1 cellular context compared by ENCODE assay signal in genomic region chr4:88284378-88285234, GRCh38.
A peak's percentile ranks its signal among the peaks of the same experiment; 100 is the strongest.
TF ChIP-seq lines count a peak whose summit lies in the region.

Gene PPM1K, minus strand, starts transcription at chr4:88284561. Its CDS starts 5,978 bp downstream, at chr4:88278583.

TF ChIP-seq in HEK293, 187 proteins besides CTCF, POLR2A, EP300 and RAD21 (continued from another document and continues in another):
- TF ChIP-seq PRDM6 (tag by site-specific recombination; IDR thresholded peaks at IDR 0.05) (no peak), ZNF510 (tag by site-specific recombination; IDR thresholded peaks at IDR 0.05; ENCODE audit: insufficient replicate concordance) (no peak), ZNF670 (tag by site-specific recombination; IDR thresholded peaks at IDR 0.05; ENCODE audit: low read depth) (no peak), ZNF10 (tag by site-specific recombination; IDR thresholded peaks at IDR 0.05) (no peak), TRIM28 (IDR thresholded peaks at IDR 0.05; ENCODE audit: borderline replicate concordance, low read length) (peak; percentile 85), GLI2 (tag by site-specific recombination; IDR thresholded peaks at IDR 0.05; ENCODE audit: borderline replicate concordance, low read depth) (no peak), ZNF423 (tag by site-specific recombination; IDR thresholded peaks at IDR 0.05) (peak; percentile 48; the same call in 1 of the 2 replicates), ZNF394 (tag by site-specific recombination; IDR thresholded peaks at IDR 0.05; ENCODE audit: borderline replicate concordance) (no peak; the same call in 1 of the 2 replicates), ZNF449 (tag by site-specific recombination; IDR thresholded peaks at IDR 0.05) (no peak), ZNF658 (tag by site-specific recombination; IDR thresholded peaks at IDR 0.05) (no peak), ZNF555 (tag by site-specific recombination; conservative IDR thresholded peaks at IDR 0.05) (no peak), ZNF311 (tag by site-specific recombination; IDR thresholded peaks at IDR 0.05; ENCODE audit: borderline replicate concordance) (no peak), ZNF19 (tag by site-specific recombination; IDR thresholded peaks at IDR 0.05; ENCODE audit: low read depth) (no peak), ZNF280D (tag by site-specific recombination; IDR thresholded peaks at IDR 0.05) (no peak), ZNF248 (tag by site-specific recombination; IDR thresholded peaks at IDR 0.05) (no peak), ZBTB21 (tag by site-specific recombination; IDR thresholded peaks at IDR 0.05) (peak; percentile 66; the same call in 1 of the 2 replicates), ZNF133 (tag by site-specific recombination; IDR thresholded peaks at IDR 0.05) (no peak), ZNF529 (tag by site-specific recombination; IDR thresholded peaks at IDR 0.05; ENCODE audit: insufficient replicate concordance) (no peak), ZNF701 (tag by site-specific recombination; IDR thresholded peaks at IDR 0.05) (no peak), KLF7 (tag by site-specific recombination; IDR thresholded peaks at IDR 0.05; ENCODE audit: borderline replicate concordance) (no peak), ZNF335 (tag by site-specific recombination; conservative IDR thresholded peaks at IDR 0.05) (peak; percentile 73), MZF1 (tag by site-specific recombination; IDR thresholded peaks at IDR 0.05; ENCODE audit: borderline replicate concordance) (no peak), GFI1B (tag by site-specific recombination; IDR thresholded peaks at IDR 0.05) (no peak), GLIS2 (tag by site-specific recombination; IDR thresholded peaks at IDR 0.05) (peak; percentile 85), ZNF155 (tag by site-specific recombination; IDR thresholded peaks at IDR 0.05) (no peak), ZNF221 (tag by site-specific recombination; IDR thresholded peaks at IDR 0.05; ENCODE audit: borderline replicate concordance) (no peak), ZNF791 (tag by site-specific recombination; IDR thresholded peaks at IDR 0.05) (no peak), BCL11A (tag by site-specific recombination; IDR thresholded peaks at IDR 0.05; ENCODE audit: low read depth) (no peak), ZNF645 (tag by site-specific recombination; IDR thresholded peaks at IDR 0.05) (no peak), ZNF211 (tag by site-specific recombination; IDR thresholded peaks at IDR 0.05; ENCODE audit: low read depth) (no peak), ZBTB17 (tag by site-specific recombination; IDR thresholded peaks at IDR 0.05) (peak; percentile 71), ZNF544 (tag by site-specific recombination; IDR thresholded peaks at IDR 0.05) (no peak), ZNF404 (tag by site-specific recombination; IDR thresholded peaks at IDR 0.05) (no peak), WT1 (tag by site-specific recombination; IDR thresholded peaks at IDR 0.05) (no peak), ZNF138 (tag by site-specific recombination; IDR thresholded peaks at IDR 0.05; ENCODE audit: borderline replicate concordance) (no peak), ZFP41 (tag by site-specific recombination; IDR thresholded peaks at IDR 0.05; ENCODE audit: borderline replicate concordance) (no peak), ZIC2 (tag by site-specific recombination; IDR thresholded peaks at IDR 0.05) (peak; percentile 91), SALL2 (tag by site-specific recombination; IDR thresholded peaks at IDR 0.05; ENCODE audit: borderline replicate concordance) (no peak), SP3 (tag by site-specific recombination; IDR thresholded peaks at IDR 0.05) (peak; percentile 81)
- TF ChIP-seq, protein P1, sequence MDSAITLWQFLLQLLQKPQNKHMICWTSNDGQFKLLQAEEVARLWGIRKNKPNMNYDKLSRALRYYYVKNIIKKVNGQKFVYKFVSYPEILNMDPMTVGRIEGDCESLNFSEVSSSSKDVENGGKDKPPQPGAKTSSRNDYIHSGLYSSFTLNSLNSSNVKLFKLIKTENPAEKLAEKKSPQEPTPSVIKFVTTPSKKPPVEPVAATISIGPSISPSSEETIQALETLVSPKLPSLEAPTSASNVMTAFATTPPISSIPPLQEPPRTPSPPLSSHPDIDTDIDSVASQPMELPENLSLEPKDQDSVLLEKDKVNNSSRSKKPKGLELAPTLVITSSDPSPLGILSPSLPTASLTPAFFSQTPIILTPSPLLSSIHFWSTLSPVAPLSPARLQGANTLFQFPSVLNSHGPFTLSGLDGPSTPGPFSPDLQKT (IDR thresholded peaks at IDR 0.05; ENCODE audit: borderline replicate concordance, low read depth, low read length), result no peak
- TF ChIP-seq, protein P2, sequence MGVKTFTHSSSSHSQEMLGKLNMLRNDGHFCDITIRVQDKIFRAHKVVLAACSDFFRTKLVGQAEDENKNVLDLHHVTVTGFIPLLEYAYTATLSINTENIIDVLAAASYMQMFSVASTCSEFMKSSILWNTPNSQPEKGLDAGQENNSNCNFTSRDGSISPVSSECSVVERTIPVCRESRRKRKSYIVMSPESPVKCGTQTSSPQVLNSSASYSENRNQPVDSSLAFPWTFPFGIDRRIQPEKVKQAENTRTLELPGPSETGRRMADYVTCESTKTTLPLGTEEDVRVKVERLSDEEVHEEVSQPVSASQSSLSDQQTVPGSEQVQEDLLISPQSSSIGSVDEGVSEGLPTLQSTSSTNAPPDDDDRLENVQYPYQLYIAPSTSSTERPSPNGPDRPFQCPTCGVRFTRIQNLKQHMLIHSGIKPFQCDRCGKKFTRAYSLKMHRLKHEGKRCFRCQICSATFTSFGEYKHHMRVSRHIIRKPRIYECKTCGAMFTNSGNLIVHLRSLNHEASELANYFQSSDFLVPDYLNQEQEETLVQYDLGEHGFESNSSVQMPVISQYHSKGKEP (tag by site-specific recombination; IDR thresholded peaks at IDR 0.05), result no peak
- TF ChIP-seq, protein P3, sequence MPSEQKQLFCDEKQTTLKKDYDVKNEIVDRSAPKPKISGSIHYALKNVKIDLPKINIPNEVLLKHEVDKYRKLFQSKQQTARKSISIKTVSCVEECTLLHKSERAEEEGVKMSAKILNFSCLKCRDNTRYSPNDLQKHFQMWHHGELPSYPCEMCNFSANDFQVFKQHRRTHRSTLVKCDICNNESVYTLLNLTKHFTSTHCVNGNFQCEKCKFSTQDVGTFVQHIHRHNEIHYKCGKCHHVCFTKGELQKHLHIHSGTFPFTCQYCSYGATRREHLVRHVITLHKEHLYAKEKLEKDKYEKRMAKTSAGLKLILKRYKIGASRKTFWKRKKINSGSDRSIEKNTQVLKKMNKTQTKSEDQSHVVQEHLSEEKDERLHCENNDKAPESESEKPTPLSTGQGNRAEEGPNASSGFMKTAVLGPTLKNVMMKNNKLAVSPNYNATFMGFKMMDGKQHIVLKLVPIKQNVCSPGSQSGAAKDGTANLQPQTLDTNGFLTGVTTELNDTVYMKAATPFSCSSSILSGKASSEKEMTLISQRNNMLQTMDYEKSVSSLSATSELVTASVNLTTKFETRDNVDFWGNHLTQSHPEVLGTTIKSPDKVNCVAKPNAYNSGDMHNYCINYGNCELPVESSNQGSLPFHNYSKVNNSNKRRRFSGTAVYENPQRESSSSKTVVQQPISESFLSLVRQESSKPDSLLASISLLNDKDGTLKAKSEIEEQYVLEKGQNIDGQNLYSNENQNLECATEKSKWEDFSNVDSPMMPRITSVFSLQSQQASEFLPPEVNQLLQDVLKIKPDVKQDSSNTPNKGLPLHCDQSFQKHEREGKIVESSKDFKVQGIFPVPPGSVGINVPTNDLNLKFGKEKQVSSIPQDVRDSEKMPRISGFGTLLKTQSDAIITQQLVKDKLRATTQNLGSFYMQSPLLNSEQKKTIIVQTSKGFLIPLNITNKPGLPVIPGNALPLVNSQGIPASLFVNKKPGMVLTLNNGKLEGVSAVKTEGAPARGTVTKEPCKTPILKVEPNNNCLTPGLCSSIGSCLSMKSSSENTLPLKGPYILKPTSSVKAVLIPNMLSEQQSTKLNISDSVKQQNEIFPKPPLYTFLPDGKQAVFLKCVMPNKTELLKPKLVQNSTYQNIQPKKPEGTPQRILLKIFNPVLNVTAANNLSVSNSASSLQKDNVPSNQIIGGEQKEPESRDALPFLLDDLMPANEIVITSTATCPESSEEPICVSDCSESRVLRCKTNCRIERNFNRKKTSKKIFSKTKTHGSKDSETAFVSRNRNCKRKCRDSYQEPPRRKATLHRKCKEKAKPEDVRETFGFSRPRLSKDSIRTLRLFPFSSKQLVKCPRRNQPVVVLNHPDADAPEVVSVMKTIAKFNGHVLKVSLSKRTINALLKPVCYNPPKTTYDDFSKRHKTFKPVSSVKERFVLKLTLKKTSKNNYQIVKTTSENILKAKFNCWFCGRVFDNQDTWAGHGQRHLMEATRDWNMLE (tag by site-specific recombination; conservative IDR thresholded peaks at IDR 0.05; ENCODE audit: low read depth), result no peak
- TF ChIP-seq, protein P4, sequence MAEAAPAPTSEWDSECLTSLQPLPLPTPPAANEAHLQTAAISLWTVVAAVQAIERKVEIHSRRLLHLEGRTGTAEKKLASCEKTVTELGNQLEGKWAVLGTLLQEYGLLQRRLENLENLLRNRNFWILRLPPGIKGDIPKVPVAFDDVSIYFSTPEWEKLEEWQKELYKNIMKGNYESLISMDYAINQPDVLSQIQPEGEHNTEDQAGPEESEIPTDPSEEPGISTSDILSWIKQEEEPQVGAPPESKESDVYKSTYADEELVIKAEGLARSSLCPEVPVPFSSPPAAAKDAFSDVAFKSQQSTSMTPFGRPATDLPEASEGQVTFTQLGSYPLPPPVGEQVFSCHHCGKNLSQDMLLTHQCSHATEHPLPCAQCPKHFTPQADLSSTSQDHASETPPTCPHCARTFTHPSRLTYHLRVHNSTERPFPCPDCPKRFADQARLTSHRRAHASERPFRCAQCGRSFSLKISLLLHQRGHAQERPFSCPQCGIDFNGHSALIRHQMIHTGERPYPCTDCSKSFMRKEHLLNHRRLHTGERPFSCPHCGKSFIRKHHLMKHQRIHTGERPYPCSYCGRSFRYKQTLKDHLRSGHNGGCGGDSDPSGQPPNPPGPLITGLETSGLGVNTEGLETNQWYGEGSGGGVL (tag by site-specific recombination; IDR thresholded peaks at IDR 0.05), result peak; percentile 87
